24 cellular contexts compared by ENCODE assay signal in genomic region chr2:162465430-162465829, GRCh38.
"Had no signal": no experiment of that assay in that cellular context is flagged by ENCODE, and none has a peak within 500 bp of the region (broad histone marks: within the 10 kb centered on the region; RNA-seq: fewer than 3 reads in every experiment).

No MANE protein-coding gene starts in this region.

- DNase-seq: activated B cell treated with CpG ODN at 0.5 μM for 24 hours; activated CD4-positive, alpha-beta memory T cell treated with anti-CD3 and anti-CD28 coated beads for 36 hours; activated CD4-positive, alpha-beta T cell treated with anti-CD3 and anti-CD28 coated beads for 1 hour; activated CD4-positive, alpha-beta T cell treated with anti-CD3 and anti-CD28 coated beads, Interleukin-2, amount 10 ng/mL, durations not matched to agents 7 days and 5 days; activated CD8-positive, alpha-beta memory T cell treated with anti-CD3 and anti-CD28 coated beads for 24 hours; activated gamma-delta T cell; activated naive CD4-positive, alpha-beta T cell treated with anti-CD3 and anti-CD28 coated beads, Interleukin-2, amount 10 ng/mL, durations not matched to agents 7 days and 5 days; activated naive CD8-positive, alpha-beta T cell treated with anti-CD3 and anti-CD28 coated beads for 36 hours; activated T-cell treated with anti-CD3 and anti-CD28 coated beads, Interleukin-2, amount 50 U/mL, for 48 hours; brain microvascular endothelial cell; cerebellar nuclear complex; MM.1S; NCI-H1105; NCI-H1436; NCI-H1694 treated with DMSO at 0.1 percent for 48 hours; NCI-H2029 treated with DMSO at 0.1 percent for 48 hours; NCI-H446; NCI-H524 treated with DMSO at 0.1 percent for 48 hours; NCI-H774; Peyer's patch; SIG-M5; T-helper 17 cell; T-helper 9 cell had no signal

- H3K27me3 ChIP-seq: brain microvascular endothelial cell, Peyer's patch had no signal

- H3K27ac ChIP-seq: brain microvascular endothelial cell, Peyer's patch had no signal

- H3K4me3 ChIP-seq: Peyer's patch had no signal

- H3K9me3 ChIP-seq: Peyer's patch had no signal

- ATAC-seq: activated T-helper 17 cell treated with anti-CD3 and anti-CD28 coated beads, Interleukin-2, amount 50 U/mL, for 72 hours; T-helper 17 cell had no signal

- H3K36me3 ChIP-seq: brain microvascular endothelial cell, Peyer's patch had no signal

- H3K4me1 ChIP-seq: Peyer's patch had no signal
